21 cellular contexts compared by ENCODE assay signal in genomic region chr15:35286721-35287120, GRCh38.
DNase-seq lines count a peak whose midpoint lies in the region; ATAC-seq, FAIRE-seq and TF ChIP-seq lines count a peak whose summit lies in the region.
"Had no signal": no experiment of that assay in that cellular context is flagged by ENCODE, and none has a peak within 500 bp of the region (broad histone marks: within the 10 kb centered on the region; RNA-seq: fewer than 3 reads in every experiment).

No MANE protein-coding gene starts in this region.

- TF ChIP-seq CTCF in A549 (IDR thresholded peaks at IDR 0.05) = no peak
- no peak for TF ChIP-seq CTCF in HEK293 (tag by site-specific recombination; IDR thresholded peaks at IDR 0.05)
- TF ChIP-seq CTCF in mesothelial cell of epicardium (IDR thresholded peaks at IDR 0.05; ENCODE audit: unreplicated experiment) = no peak
- TF ChIP-seq CTCF in neural crest cell (conservative IDR thresholded peaks at IDR 0.05) = no peak
- TF ChIP-seq CTCF in CD14-positive monocyte (IDR thresholded peaks at IDR 0.05) = no peak
- no peak for TF ChIP-seq CTCF in kidney (IDR thresholded peaks at IDR 0.05; ENCODE audit: borderline replicate concordance, extremely low read depth, insufficient read depth)

- TF ChIP-seq EP300 in A549 (IDR thresholded peaks at IDR 0.05) = no peak

- ATAC-seq in A549 = no peak
- ATAC-seq: CD8-positive, alpha-beta T cell had no signal

- H3K36me3 Mint-ChIP-seq in mesothelial cell of epicardium (peaks cover 11% of the 10 kb centered on the region), neural crest cell (ENCODE audit: low read depth) (peaks cover 10% of the 10 kb centered on the region), CD14-positive monocyte (no peaks in the 10 kb centered on the region)
- H3K36me3 Mint-ChIP-seq: CD8-positive, alpha-beta T cell had no signal

- H3K4me1 ChIP-seq in A549 (no peaks in the 10 kb centered on the region), HEK293 (ENCODE audit: control insufficient read depth, insufficient read depth, low read length) (no peaks in the 10 kb centered on the region), kidney (ENCODE audit: control insufficient read depth in 1 of 2, insufficient read depth in 1 of 2, low read depth in 1 of 2, low read length in 2 of 2) (no peaks in the 10 kb centered on the region)
- H3K4me1 ChIP-seq: BLaER1, Caco-2 had no signal

- H3K9me3 ChIP-seq in A549 (no peaks in the 10 kb centered on the region; the same call in 2 of the 3 replicates), HEK293 (ENCODE audit: control insufficient read depth, insufficient read depth, low read depth, low read length) (no peaks in the 10 kb centered on the region), kidney (ENCODE audit: control insufficient read depth in 1 of 2, low read length in 2 of 2) (no peaks in the 10 kb centered on the region)
- H3K9me3 ChIP-seq: BE2C, BLaER1, Caco-2 had no signal

- H3K27me3 Mint-ChIP-seq in mesothelial cell of epicardium (ENCODE audit: low read depth) (no peaks in the 10 kb centered on the region), neural crest cell (ENCODE audit: low read depth) (no peaks in the 10 kb centered on the region), CD14-positive monocyte (ENCODE audit: low read depth in 3 of 3) (peaks cover 0 to 4% (median 0%) of the 10 kb centered on the region in 3 donors)
- H3K27me3 Mint-ChIP-seq: CD4-positive, alpha-beta T cell had no signal

- no peak overlapping the region for H3K4me3 ChIP-seq in A549
- H3K4me3 ChIP-seq in HEK293 (ENCODE audit: low read depth, low read length) = no peak overlapping the region
- H3K4me3 ChIP-seq in kidney (ENCODE audit: low read length in 2 of 2) = no peak overlapping the region
- H3K4me3 ChIP-seq: BLaER1 had no signal

- FAIRE-seq in A549 (lab: Jason Lieb, UNC) (no peak), kidney (lab: Jason Lieb, UNC) (no peak)
- FAIRE-seq: A204.1, D721Med, GM12891, GM19239 had no signal

- H3K4me2 ChIP-seq in A549 = no peak overlapping the region
- H3K4me2 ChIP-seq: BLaER1 had no signal

- peak overlapping the region; percentile 94 for H3K27ac Mint-ChIP-seq in mesothelial cell of epicardium
- peak overlapping the region; percentile 38 for H3K27ac Mint-ChIP-seq in neural crest cell (ENCODE audit: unreplicated experiment)
- no peak overlapping the region for H3K27ac Mint-ChIP-seq in CD14-positive monocyte
- H3K27ac Mint-ChIP-seq: CD4-positive, alpha-beta T cell; CD8-positive, alpha-beta T cell had no signal

- H3K4me3 Mint-ChIP-seq in mesothelial cell of epicardium = no peak overlapping the region
- no peak overlapping the region for H3K4me3 Mint-ChIP-seq in neural crest cell
- no peak overlapping the region for H3K4me3 Mint-ChIP-seq in CD14-positive monocyte
- H3K4me3 Mint-ChIP-seq: CD4-positive, alpha-beta T cell; CD8-positive, alpha-beta T cell had no signal

- CTCF ChIA-PET in A549 (lab: Yijun Ruan, JAX) (no interaction called here), HEK293 (lab: Yijun Ruan, JAX) (interaction anchor here (0.6 to 1.1 kb wide), 2 partner anchors 116 to 157 kb away, joined by 3 to 8 read pairs; no protein-coding TSS in a partner anchor)

- H3K36me3 ChIP-seq in HEK293 (ENCODE audit: control insufficient read depth in 2 of 2, insufficient read depth in 1 of 2, low read length in 2 of 2) = no peaks in the 10 kb centered on the region
- no peaks in the 10 kb centered on the region for H3K36me3 ChIP-seq in kidney (ENCODE audit: control insufficient read depth in 1 of 2, insufficient read depth in 2 of 2, low read length in 2 of 2)
- H3K36me3 ChIP-seq: BE2C, BLaER1 had no signal

- DNase-seq in A549 (ENCODE audit: low read depth in 1 of 2, low spot score in 1 of 2) = no peak
- DNase-seq in mesothelial cell of epicardium (ENCODE audit: low spot score in 2 of 2, unreplicated experiment in 2 of 2) = no peak
- no peak for DNase-seq in neural crest cell (ENCODE audit: low read depth, low spot score)
- DNase-seq in CD14-positive monocyte (ENCODE audit: low spot score) = no peak
- no peak for DNase-seq in MV-4-11 (lab: John Stamatoyannopoulos, UW)
- no peak for DNase-seq in kidney
- DNase-seq: 8988T; BE2C; C1 segment of cervical spinal cord; Caco-2; Calu3; CD4-positive, alpha-beta T cell; CD8-positive, alpha-beta T cell; DMS79 treated with DMSO at 0.1 percent for 48 hours; GF-D8 had no signal

- H3K27ac ChIP-seq in A549 = no peak overlapping the region
- no peak overlapping the region for H3K27ac ChIP-seq in HEK293 (ENCODE audit: extremely low read depth, low read depth, low read length)
- H3K27ac ChIP-seq in kidney (ENCODE audit: low read depth in 2 of 2, low read length in 2 of 2) = no peak overlapping the region
- H3K27ac ChIP-seq: BLaER1 had no signal

- H3K9ac ChIP-seq in kidney (ENCODE audit: low read length in 2 of 2) = no peak overlapping the region
- H3K9ac ChIP-seq: BLaER1 had no signal

- H3K4me1 Mint-ChIP-seq in mesothelial cell of epicardium (peaks cover 47% of the 10 kb centered on the region), neural crest cell (peaks cover 14% of the 10 kb centered on the region), CD14-positive monocyte (no peaks in the 10 kb centered on the region)

- POLR2A ChIA-PET in A549 (lab: Yijun Ruan, JAX) (no interaction called here), HEK293 (lab: Yijun Ruan, JAX) (no interaction called here)

- TF ChIP-seq POLR2A in A549 (IDR thresholded peaks at IDR 0.05; ENCODE audit: low read length) = no peak

- intact Hi-C loops in CD14-positive monocyte (cut with micrococcal nuclease) = no loop called here
- intact Hi-C loops in kidney (cut with DNase I) = no loop called here

- WGBS in A549 (ENCODE audit: missing lambda C conversion rate) = 20% methylated on average over 2 of the region's 2 CpGs

- TF ChIP-seq RAD21 in A549 (conservative IDR thresholded peaks at IDR 0.05 in 1 of 2, IDR thresholded peaks at IDR 0.05 in 1 of 2) = no peak

- H3K9me3 Mint-ChIP-seq in mesothelial cell of epicardium (peaks cover 10% of the 10 kb centered on the region), neural crest cell (peaks cover 10% of the 10 kb centered on the region), CD14-positive monocyte (peaks cover 6 to 16% (median 11%) of the 10 kb centered on the region in 7 donors)

TF ChIP-seq in A549, 52 proteins besides CTCF, POLR2A, EP300 and RAD21:
- TF ChIP-seq ZSCAN20 (CRISPR knock-in tag; IDR thresholded peaks at IDR 0.05) = no peak
- TF ChIP-seq MAFK (IDR thresholded peaks at IDR 0.05; ENCODE audit: partially characterized antibody) = peak; percentile 66
- no peak for TF ChIP-seq RARB (CRISPR knock-in tag; IDR thresholded peaks at IDR 0.05)
- TF ChIP-seq RNF2 (IDR thresholded peaks at IDR 0.05; ENCODE audit: borderline replicate concordance, low read depth) = no peak
- TF ChIP-seq ESRRA (IDR thresholded peaks at IDR 0.05; ENCODE audit: borderline replicate concordance, low read length) = no peak

TF ChIP-seq in HEK293, 187 proteins besides CTCF, POLR2A, EP300 and RAD21:
- TF ChIP-seq SALL2 (tag by site-specific recombination; IDR thresholded peaks at IDR 0.05; ENCODE audit: borderline replicate concordance) (no peak), SCRT2 (tag by site-specific recombination; IDR thresholded peaks at IDR 0.05) (peak; percentile 57; the same call in 1 of the 2 replicates), ZNF146 (tag by site-specific recombination; IDR thresholded peaks at IDR 0.05) (no peak)

Comparison
In these comparisons a context has a peak if more than half of its experiments do, and no peak if none do; other contexts are left out.
1. H3K27ac Mint-ChIP-seq: peak in mesothelial cell of epicardium (single experiment) and neural crest cell (single experiment); none in CD14-positive monocyte (0 of 7).